ENCODE assay signal across 1 cellular context in the genomic region with DNA sequence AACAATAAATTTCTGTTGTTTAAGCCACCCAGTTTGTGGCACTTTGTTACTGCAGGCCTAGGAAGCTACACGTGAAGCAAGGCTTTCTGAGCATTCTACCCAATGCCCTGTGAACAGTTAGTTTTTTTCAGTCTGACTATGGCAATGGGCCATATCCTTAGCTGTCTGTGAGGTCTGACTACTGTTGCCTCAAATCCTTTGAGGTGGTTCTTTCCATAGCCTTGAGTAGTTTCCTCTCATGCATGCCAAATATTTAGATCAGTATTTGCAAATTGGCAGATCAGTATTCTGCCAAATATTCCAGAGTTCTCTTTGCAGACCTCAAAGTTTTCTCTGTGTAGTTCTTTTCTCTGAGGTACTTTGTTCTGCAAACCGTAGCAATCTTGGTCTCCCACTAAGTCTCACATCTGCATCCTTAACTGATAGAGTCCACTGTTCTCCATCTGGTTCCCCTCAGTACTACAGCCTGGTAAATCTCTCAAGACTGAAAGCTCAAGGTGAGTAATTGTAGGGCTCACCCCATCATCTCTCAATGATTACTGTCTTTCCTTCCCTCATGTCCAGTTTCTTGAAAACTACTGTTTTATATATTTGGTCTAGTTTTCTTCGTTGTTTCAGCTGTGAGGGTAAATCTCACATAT.
TF ChIP-seq lines count a peak whose summit lies in the region.

No MANE protein-coding gene starts in this region.

TF ChIP-seq in GM23338, 12 proteins besides CTCF, POLR2A, EP300 and RAD21:
- TF ChIP-seq ZNF331 (CRISPR knock-in tag; IDR thresholded peaks at IDR 0.05; ENCODE audit: low read depth): no peak
- TF ChIP-seq CREB1 (CRISPR knock-in tag; IDR thresholded peaks at IDR 0.05; ENCODE audit: low read depth): no peak
- TF ChIP-seq NANOG (IDR thresholded peaks at IDR 0.05; ENCODE audit: borderline replicate concordance): no peak
- no peak for TF ChIP-seq ZNF114 (CRISPR knock-in tag; IDR thresholded peaks at IDR 0.05)
- TF ChIP-seq, protein P1, sequence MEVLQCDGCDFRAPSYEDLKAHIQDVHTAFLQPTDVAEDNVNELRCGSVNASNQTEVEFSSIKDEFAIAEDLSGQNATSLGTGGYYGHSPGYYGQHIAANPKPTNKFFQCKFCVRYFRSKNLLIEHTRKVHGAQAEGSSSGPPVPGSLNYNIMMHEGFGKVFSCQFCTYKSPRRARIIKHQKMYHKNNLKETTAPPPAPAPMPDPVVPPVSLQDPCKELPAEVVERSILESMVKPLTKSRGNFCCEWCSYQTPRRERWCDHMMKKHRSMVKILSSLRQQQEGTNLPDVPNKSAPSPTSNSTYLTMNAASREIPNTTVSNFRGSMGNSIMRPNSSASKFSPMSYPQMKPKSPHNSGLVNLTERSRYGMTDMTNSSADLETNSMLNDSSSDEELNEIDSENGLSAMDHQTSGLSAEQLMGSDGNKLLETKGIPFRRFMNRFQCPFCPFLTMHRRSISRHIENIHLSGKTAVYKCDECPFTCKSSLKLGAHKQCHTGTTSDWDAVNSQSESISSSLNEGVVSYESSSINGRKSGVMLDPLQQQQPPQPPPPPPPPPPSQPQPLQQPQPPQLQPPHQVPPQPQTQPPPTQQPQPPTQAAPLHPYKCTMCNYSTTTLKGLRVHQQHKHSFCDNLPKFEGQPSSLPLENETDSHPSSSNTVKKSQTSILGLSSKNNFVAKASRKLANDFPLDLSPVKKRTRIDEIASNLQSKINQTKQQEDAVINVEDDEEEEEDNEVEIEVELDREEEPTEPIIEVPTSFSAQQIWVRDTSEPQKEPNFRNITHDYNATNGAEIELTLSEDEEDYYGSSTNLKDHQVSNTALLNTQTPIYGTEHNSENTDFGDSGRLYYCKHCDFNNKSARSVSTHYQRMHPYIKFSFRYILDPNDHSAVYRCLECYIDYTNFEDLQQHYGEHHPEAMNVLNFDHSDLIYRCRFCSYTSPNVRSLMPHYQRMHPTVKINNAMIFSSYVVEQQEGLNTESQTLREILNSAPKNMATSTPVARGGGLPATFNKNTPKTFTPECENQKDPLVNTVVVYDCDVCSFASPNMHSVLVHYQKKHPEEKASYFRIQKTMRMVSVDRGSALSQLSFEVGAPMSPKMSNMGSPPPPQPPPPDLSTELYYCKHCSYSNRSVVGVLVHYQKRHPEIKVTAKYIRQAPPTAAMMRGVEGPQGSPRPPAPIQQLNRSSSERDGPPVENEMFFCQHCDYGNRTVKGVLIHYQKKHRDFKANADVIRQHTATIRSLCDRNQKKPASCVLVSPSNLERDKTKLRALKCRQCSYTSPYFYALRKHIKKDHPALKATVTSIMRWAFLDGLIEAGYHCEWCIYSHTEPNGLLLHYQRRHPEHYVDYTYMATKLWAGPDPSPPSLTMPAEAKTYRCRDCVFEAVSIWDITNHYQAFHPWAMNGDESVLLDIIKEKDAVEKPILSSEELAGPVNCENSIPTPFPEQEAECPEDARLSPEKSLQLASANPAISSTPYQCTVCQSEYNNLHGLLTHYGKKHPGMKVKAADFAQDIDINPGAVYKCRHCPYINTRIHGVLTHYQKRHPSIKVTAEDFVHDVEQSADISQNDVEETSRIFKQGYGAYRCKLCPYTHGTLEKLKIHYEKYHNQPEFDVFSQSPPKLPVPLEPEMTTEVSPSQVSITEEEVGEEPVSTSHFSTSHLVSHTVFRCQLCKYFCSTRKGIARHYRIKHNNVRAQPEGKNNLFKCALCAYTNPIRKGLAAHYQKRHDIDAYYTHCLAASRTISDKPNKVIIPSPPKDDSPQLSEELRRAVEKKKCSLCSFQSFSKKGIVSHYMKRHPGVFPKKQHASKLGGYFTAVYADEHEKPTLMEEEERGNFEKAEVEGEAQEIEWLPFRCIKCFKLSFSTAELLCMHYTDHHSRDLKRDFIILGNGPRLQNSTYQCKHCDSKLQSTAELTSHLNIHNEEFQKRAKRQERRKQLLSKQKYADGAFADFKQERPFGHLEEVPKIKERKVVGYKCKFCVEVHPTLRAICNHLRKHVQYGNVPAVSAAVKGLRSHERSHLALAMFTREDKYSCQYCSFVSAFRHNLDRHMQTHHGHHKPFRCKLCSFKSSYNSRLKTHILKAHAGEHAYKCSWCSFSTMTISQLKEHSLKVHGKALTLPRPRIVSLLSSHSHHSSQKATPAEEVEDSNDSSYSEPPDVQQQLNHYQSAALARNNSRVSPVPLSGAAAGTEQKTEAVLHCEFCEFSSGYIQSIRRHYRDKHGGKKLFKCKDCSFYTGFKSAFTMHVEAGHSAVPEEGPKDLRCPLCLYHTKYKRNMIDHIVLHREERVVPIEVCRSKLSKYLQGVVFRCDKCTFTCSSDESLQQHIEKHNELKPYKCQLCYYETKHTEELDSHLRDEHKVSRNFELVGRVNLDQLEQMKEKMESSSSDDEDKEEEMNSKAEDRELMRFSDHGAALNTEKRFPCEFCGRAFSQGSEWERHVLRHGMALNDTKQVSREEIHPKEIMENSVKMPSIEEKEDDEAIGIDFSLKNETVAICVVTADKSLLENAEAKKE (CRISPR knock-in tag; IDR thresholded peaks at IDR 0.05): no peak
- TF ChIP-seq EZH2 (IDR thresholded peaks at IDR 0.05; ENCODE audit: low read depth, unreplicated experiment): no peak
- no peak for TF ChIP-seq POLR2AphosphoS5 (IDR thresholded peaks at IDR 0.05; ENCODE audit: low read depth)
- TF ChIP-seq, protein P2, sequence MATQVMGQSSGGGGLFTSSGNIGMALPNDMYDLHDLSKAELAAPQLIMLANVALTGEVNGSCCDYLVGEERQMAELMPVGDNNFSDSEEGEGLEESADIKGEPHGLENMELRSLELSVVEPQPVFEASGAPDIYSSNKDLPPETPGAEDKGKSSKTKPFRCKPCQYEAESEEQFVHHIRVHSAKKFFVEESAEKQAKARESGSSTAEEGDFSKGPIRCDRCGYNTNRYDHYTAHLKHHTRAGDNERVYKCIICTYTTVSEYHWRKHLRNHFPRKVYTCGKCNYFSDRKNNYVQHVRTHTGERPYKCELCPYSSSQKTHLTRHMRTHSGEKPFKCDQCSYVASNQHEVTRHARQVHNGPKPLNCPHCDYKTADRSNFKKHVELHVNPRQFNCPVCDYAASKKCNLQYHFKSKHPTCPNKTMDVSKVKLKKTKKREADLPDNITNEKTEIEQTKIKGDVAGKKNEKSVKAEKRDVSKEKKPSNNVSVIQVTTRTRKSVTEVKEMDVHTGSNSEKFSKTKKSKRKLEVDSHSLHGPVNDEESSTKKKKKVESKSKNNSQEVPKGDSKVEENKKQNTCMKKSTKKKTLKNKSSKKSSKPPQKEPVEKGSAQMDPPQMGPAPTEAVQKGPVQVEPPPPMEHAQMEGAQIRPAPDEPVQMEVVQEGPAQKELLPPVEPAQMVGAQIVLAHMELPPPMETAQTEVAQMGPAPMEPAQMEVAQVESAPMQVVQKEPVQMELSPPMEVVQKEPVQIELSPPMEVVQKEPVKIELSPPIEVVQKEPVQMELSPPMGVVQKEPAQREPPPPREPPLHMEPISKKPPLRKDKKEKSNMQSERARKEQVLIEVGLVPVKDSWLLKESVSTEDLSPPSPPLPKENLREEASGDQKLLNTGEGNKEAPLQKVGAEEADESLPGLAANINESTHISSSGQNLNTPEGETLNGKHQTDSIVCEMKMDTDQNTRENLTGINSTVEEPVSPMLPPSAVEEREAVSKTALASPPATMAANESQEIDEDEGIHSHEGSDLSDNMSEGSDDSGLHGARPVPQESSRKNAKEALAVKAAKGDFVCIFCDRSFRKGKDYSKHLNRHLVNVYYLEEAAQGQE (IDR thresholded peaks at IDR 0.05; ENCODE audit: unreplicated experiment): no peak
- no peak for TF ChIP-seq STAT1 (IDR thresholded peaks at IDR 0.05; ENCODE audit: unreplicated experiment)
- no peak for TF ChIP-seq JUNB (IDR thresholded peaks at IDR 0.05; ENCODE audit: unreplicated experiment)
TF ChIP-seq in GM23338: peak in this region for 0.
